8 cellular contexts compared by ENCODE assay signal in genomic region chr5:55600536-55601208, GRCh38.
DNase-seq lines count a peak whose midpoint lies in the region; ATAC-seq and TF ChIP-seq lines count a peak whose summit lies in the region.

No MANE protein-coding gene starts in this region.

- TF ChIP-seq CTCF in fibroblast of villous mesenchyme (IDR thresholded peaks at IDR 0.05; ENCODE audit: insufficient read depth, low read depth, low read length) (no peak), smooth muscle cell (IDR thresholded peaks at IDR 0.05; ENCODE audit: borderline replicate concordance, insufficient read depth, poor library complexity, severe bottlenecking) (no peak)

- no peak overlapping the region for H3K4me3 ChIP-seq in fibroblast of villous mesenchyme (ENCODE audit: low read depth, low read length)
- peak overlapping the region; percentile 8 for H3K4me3 ChIP-seq in smooth muscle cell

- H3K36me3 Mint-ChIP-seq in activated CD4-positive, alpha-beta T cell treated with anti-CD3 and anti-CD28 coated beads, Interleukin-2, amount 10 ng/mL, durations not matched to agents 24 days and 14 days (ENCODE audit: low read depth): no peaks in the 10 kb centered on the region

- intact Hi-C loops in activated CD4-positive, alpha-beta T cell treated with anti-CD3 and anti-CD28 coated beads, Interleukin-2, amount 10 ng/mL, durations not matched to agents 24 days and 14 days (cut with micrococcal nuclease): loop anchor here (1.0 to 2.0 kb wide), 2 partner anchors 10 to 66 kb away; partner anchors contain the start of gene PLPP1

- WGBS in smooth muscle cell (ENCODE audit: low lambda C conversion rate): 30% methylated on average over 6 of the region's 6 CpGs

- H3K4me3 Mint-ChIP-seq in activated CD4-positive, alpha-beta T cell treated with anti-CD3 and anti-CD28 coated beads, Interleukin-2, amount 10 ng/mL, durations not matched to agents 24 days and 14 days: peak overlapping the region; percentile 45

- H3K9me3 Mint-ChIP-seq in activated CD4-positive, alpha-beta T cell treated with anti-CD3 and anti-CD28 coated beads, Interleukin-2, amount 10 ng/mL, durations not matched to agents 24 days and 14 days: no peaks in the 10 kb centered on the region

- no peaks in the 10 kb centered on the region for H4K20me1 ChIP-seq in smooth muscle cell (ENCODE audit: low read depth)

- H3K79me2 ChIP-seq in smooth muscle cell (ENCODE audit: low read depth): no peaks in the 10 kb centered on the region

- ATAC-seq in GM18517 (IDR thresholded peaks at IDR 0.05; ENCODE audit: unreplicated experiment) (no peak), HG02642 (IDR thresholded peaks at IDR 0.05; ENCODE audit: poor library complexity, unreplicated experiment) (no peak)

- peak overlapping the region; percentile 78 for H3K27ac Mint-ChIP-seq in activated CD4-positive, alpha-beta T cell treated with anti-CD3 and anti-CD28 coated beads, Interleukin-2, amount 10 ng/mL, durations not matched to agents 24 days and 14 days

- no peaks in the 10 kb centered on the region for H3K9me3 ChIP-seq in smooth muscle cell (replicated peaks; ENCODE audit: low read depth)

- H2AFZ ChIP-seq in smooth muscle cell (ENCODE audit: low read depth): peak overlapping the region; percentile 26

- H3K4me1 Mint-ChIP-seq in activated CD4-positive, alpha-beta T cell treated with anti-CD3 and anti-CD28 coated beads, Interleukin-2, amount 10 ng/mL, durations not matched to agents 24 days and 14 days: peaks cover 51% of the 10 kb centered on the region

- H3F3A ChIP-seq in smooth muscle cell (ENCODE audit: low read depth): peaks cover 42% of the 10 kb centered on the region

- H3K4me1 ChIP-seq in smooth muscle cell (ENCODE audit: low read depth): peaks cover 40% of the 10 kb centered on the region

- peak overlapping the region; percentile 92 for H3K27ac ChIP-seq in smooth muscle cell (ENCODE audit: low read depth)

- H3K36me3 ChIP-seq in smooth muscle cell (ENCODE audit: low read depth): no peaks in the 10 kb centered on the region

- peak; percentile 74 for DNase-seq in activated CD4-positive, alpha-beta T cell treated with anti-CD3 and anti-CD28 coated beads, Interleukin-2, amount 10 ng/mL, durations not matched to agents 24 days and 14 days
- DNase-seq in activated CD4-positive, alpha-beta T cell treated with anti-CD3 and anti-CD28 coated beads for 48 hours: no peak
- DNase-seq in SW480 (ENCODE audit: low spot score): peak; percentile 6
- DNase-seq in fibroblast of villous mesenchyme (ENCODE audit: low read depth): peak; percentile 90
- no peak for DNase-seq in smooth muscle cell (lab: John Stamatoyannopoulos, UW; ENCODE audit: unreplicated experiment)
- no peak for DNase-seq in activated CD4-positive, alpha-beta T cell treated with anti-CD3 and anti-CD28 coated beads, Interleukin-2, amount 50 U/mL, for 1 hour

- peak overlapping the region; percentile 31 for H3K9ac ChIP-seq in smooth muscle cell (ENCODE audit: low read depth)

- no peaks in the 10 kb centered on the region for H3K27me3 Mint-ChIP-seq in activated CD4-positive, alpha-beta T cell treated with anti-CD3 and anti-CD28 coated beads, Interleukin-2, amount 10 ng/mL, durations not matched to agents 24 days and 14 days

- H3K4me2 ChIP-seq in smooth muscle cell: peak overlapping the region; percentile 77

- no peaks in the 10 kb centered on the region for H3K27me3 ChIP-seq in smooth muscle cell (ENCODE audit: low read depth)

Comparison
In these comparisons a context has a peak if more than half of its experiments do, and no peak if none do; other contexts are left out.
1. DNase-seq: peak in activated CD4-positive, alpha-beta T cell treated with anti-CD3 and anti-CD28 coated beads, Interleukin-2, amount 10 ng/mL, durations not matched to agents 24 days and 14 days (single experiment), SW480 (single experiment) and fibroblast of villous mesenchyme (single experiment); none in activated CD4-positive, alpha-beta T cell treated with anti-CD3 and anti-CD28 coated beads for 48 hours (single experiment), smooth muscle cell (single experiment) and activated CD4-positive, alpha-beta T cell treated with anti-CD3 and anti-CD28 coated beads, Interleukin-2, amount 50 U/mL, for 1 hour (single experiment).